Comparison of ENCODE assay signal across 8 cellular contexts in the genomic region with DNA sequence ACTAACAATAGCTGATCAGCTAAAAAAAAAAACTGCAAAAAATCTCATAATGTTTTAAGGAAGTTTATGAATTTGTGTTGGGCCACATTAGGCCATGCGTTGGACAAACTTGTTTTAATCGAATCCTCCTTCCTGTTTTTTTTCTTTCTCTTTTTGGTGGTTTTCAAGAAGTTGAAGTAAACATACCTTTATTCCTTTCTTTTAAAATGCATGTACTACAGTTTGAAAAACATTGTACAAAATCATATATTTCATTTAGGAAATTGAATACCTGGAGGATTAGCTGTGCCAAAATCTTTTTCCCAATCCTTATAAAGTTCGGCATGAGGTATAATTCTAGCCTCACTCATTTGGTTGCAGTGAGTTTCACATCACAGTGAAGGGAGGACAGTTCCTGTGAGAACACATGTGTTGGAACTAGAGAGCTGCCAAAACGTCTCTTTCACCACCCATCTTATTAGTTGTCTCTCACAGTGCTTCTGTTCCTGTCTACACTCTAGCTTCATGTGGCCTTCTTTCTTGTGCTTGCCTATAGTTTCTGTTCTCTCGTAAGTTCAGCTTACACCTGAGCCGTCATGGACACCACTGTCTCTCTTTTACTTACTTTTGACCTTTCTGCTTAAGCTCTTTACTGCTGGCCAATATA. TPM values are rescaled to one million over a fixed set of nuclear protein-coding genes. Genes with fewer than 3 reads are reported as not detected.
A peak's percentile ranks its signal among the peaks of the same experiment; 100 is the strongest.
DNase-seq lines count a peak whose midpoint lies in the region; ATAC-seq and TF ChIP-seq lines count a peak whose summit lies in the region.

No MANE protein-coding gene starts in this region.

- intact Hi-C loops in activated T-helper 1 cell treated with anti-CD3 and anti-CD28 coated beads, Interleukin-12 subunit alpha, Interleukin-12 subunit beta, Interleukin-2, Interleukin-4 antibody, amounts not matched to agents 30 ng/mL and 10 ng/mL and 1 ng/mL, durations not matched to agents 14 hours and 24 hours and 36 hours (cut with micrococcal nuclease), result loop anchor here (1.0 to 2.0 kb wide), 2 partner anchors 8 to 13 kb away; no protein-coding TSS in a partner anchor

- no peak overlapping the region for H3K9ac ChIP-seq in HUES6 (ENCODE audit: low read length)

- peak overlapping the region; percentile 62; the same call in 1 of the 2 replicates for H3K27ac ChIP-seq in HUES6 (ENCODE audit: low read depth, low read length)

- H3K27me3 ChIP-seq in HUES6 (ENCODE audit: control insufficient read depth, insufficient read depth, low read length), result no peaks in the 10 kb centered on the region

- peak; percentile 11 for DNase-seq in activated T-helper 1 cell treated with anti-CD3 and anti-CD28 coated beads, Interleukin-12 subunit alpha, Interleukin-12 subunit beta, Interleukin-2, Interleukin-4 antibody, amounts not matched to agents 30 ng/mL and 10 ng/mL and 1 ng/mL, durations not matched to agents 14 hours and 24 hours and 36 hours (ENCODE audit: low spot score)
- peak; percentile 5 to 25 for DNase-seq in lung microvascular endothelial cell (ENCODE audit: low read depth in 2 of 2)
- DNase-seq in AG08396 (ENCODE audit: low spot score), result no peak
- no peak for DNase-seq in ureter (ENCODE audit: low spot score)
- no peak for DNase-seq in ecto neural progenitor cell (ENCODE audit: low spot score)

- peak overlapping the region; percentile 84 for H3K4me3 Mint-ChIP-seq in activated T-helper 1 cell treated with anti-CD3 and anti-CD28 coated beads, Interleukin-12 subunit alpha, Interleukin-12 subunit beta, Interleukin-2, Interleukin-4 antibody, amounts not matched to agents 30 ng/mL and 10 ng/mL and 1 ng/mL, durations not matched to agents 14 hours and 24 hours and 36 hours

- no peaks in the 10 kb centered on the region for H3K27me3 Mint-ChIP-seq in activated T-helper 1 cell treated with anti-CD3 and anti-CD28 coated beads, Interleukin-12 subunit alpha, Interleukin-12 subunit beta, Interleukin-2, Interleukin-4 antibody, amounts not matched to agents 30 ng/mL and 10 ng/mL and 1 ng/mL, durations not matched to agents 14 hours and 24 hours and 36 hours (ENCODE audit: insufficient read depth)

- peaks cover 16% of the 10 kb centered on the region for H3K36me3 Mint-ChIP-seq in activated T-helper 1 cell treated with anti-CD3 and anti-CD28 coated beads, Interleukin-12 subunit alpha, Interleukin-12 subunit beta, Interleukin-2, Interleukin-4 antibody, amounts not matched to agents 30 ng/mL and 10 ng/mL and 1 ng/mL, durations not matched to agents 14 hours and 24 hours and 36 hours (ENCODE audit: low read depth)

- H3K4me3 ChIP-seq in GM12875 (ENCODE audit: low read depth, low read length) (peak overlapping the region; percentile 24), HUES6 (ENCODE audit: low read depth, low read length) (no peak overlapping the region)

- peaks cover 4% of the 10 kb centered on the region for H3K9me3 Mint-ChIP-seq in activated T-helper 1 cell treated with anti-CD3 and anti-CD28 coated beads, Interleukin-12 subunit alpha, Interleukin-12 subunit beta, Interleukin-2, Interleukin-4 antibody, amounts not matched to agents 30 ng/mL and 10 ng/mL and 1 ng/mL, durations not matched to agents 14 hours and 24 hours and 36 hours

- TF ChIP-seq CTCF in GM12875 (IDR thresholded peaks at IDR 0.05; ENCODE audit: borderline replicate concordance, insufficient read depth, low read depth, low read length), result no peak

- peak; percentile 80 for ATAC-seq in GM21526 (IDR thresholded peaks at IDR 0.05; ENCODE audit: low FRiP score, unreplicated experiment)

- no peaks in the 10 kb centered on the region for H3K9me3 ChIP-seq in HUES6 (ENCODE audit: control insufficient read depth, insufficient read depth, low read depth, low read length)

- peak overlapping the region; percentile 94 for H3K27ac Mint-ChIP-seq in activated T-helper 1 cell treated with anti-CD3 and anti-CD28 coated beads, Interleukin-12 subunit alpha, Interleukin-12 subunit beta, Interleukin-2, Interleukin-4 antibody, amounts not matched to agents 30 ng/mL and 10 ng/mL and 1 ng/mL, durations not matched to agents 14 hours and 24 hours and 36 hours

- H3K4me1 Mint-ChIP-seq in activated T-helper 1 cell treated with anti-CD3 and anti-CD28 coated beads, Interleukin-12 subunit alpha, Interleukin-12 subunit beta, Interleukin-2, Interleukin-4 antibody, amounts not matched to agents 30 ng/mL and 10 ng/mL and 1 ng/mL, durations not matched to agents 14 hours and 24 hours and 36 hours (ENCODE audit: low read depth), result peaks cover 62% of the 10 kb centered on the region

- no peaks in the 10 kb centered on the region for H3K36me3 ChIP-seq in HUES6 (ENCODE audit: control insufficient read depth, insufficient read depth, low read length)

- H3K4me1 ChIP-seq in HUES6 (ENCODE audit: control insufficient read depth, insufficient read depth, low read length), result peaks cover 49% of the 10 kb centered on the region

RNA-seq across cellular contexts. Expression of a gene that starts 37.7 kb away (rescaled TPM):
- 8.4 and 9.3 TPM in 2 replicates for total RNA-seq in activated T-helper 1 cell treated with anti-CD3 and anti-CD28 coated beads, Interleukin-12 subunit alpha, Interleukin-12 subunit beta, Interleukin-2, Interleukin-4 antibody, amounts not matched to agents 30 ng/mL and 10 ng/mL and 1 ng/mL, durations not matched to agents 14 hours and 24 hours and 36 hours
- 4.4 and 8.1 TPM in 2 replicates for total RNA-seq in lung microvascular endothelial cell
- 23.6 TPM for total RNA-seq in ureter

Comparison
In these comparisons a context has a peak if more than half of its experiments do, and no peak if none do; other contexts are left out.
1. DNase-seq: peak in activated T-helper 1 cell treated with anti-CD3 and anti-CD28 coated beads, Interleukin-12 subunit alpha, Interleukin-12 subunit beta, Interleukin-2, Interleukin-4 antibody, amounts not matched to agents 30 ng/mL and 10 ng/mL and 1 ng/mL, durations not matched to agents 14 hours and 24 hours and 36 hours (single experiment) and lung microvascular endothelial cell (2 of 2); none in AG08396 (single experiment), ureter (single experiment) and ecto neural progenitor cell (single experiment).